1 cellular context compared by ENCODE assay signal in the genomic region with DNA sequence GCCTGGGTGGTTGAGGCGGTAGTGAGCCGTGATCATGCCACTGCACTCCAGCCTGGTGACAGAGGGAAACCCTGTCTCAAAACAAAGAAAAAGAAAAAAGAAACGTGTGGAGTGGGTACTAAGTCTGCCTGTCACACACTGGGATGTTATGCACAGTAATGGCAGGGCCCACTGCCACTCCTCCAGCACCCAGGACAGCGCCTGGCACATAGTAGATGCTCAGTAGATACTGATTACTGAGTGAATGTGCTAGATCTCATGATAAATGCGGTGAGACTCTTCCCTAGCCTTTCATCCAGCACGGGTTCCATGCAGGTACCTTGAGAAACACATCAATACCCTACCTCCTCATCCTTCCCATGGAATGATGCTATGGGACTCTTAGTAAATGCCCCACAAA.
TF ChIP-seq lines count a peak whose summit lies in the region.

No MANE protein-coding gene starts in this region.

TF ChIP-seq in IMR-90, 13 proteins besides CTCF, POLR2A, EP300 and RAD21:
- TF ChIP-seq MAZ (IDR thresholded peaks at IDR 0.05; ENCODE audit: borderline replicate concordance, low read depth, low read length) (no peak), CHD1 (IDR thresholded peaks at IDR 0.05; ENCODE audit: low read depth, low read length) (no peak), FOS (IDR thresholded peaks at IDR 0.05; ENCODE audit: low read depth, low read length) (no peak), NFE2L2 (IDR thresholded peaks at IDR 0.05; ENCODE audit: low read depth, low read length) (no peak), BHLHE40 (IDR thresholded peaks at IDR 0.05; ENCODE audit: low read depth, low read length) (no peak), RCOR1 (IDR thresholded peaks at IDR 0.05; ENCODE audit: insufficient replicate concordance, low read length) (no peak), SMC3 (IDR thresholded peaks at IDR 0.05; ENCODE audit: low read depth, low read length) (no peak), MXI1 (IDR thresholded peaks at IDR 0.05; ENCODE audit: borderline replicate concordance, low read depth, low read length) (no peak), CEBPB (IDR thresholded peaks at IDR 0.05; ENCODE audit: low read depth, low read length) (no peak), RFX5 (IDR thresholded peaks at IDR 0.05; ENCODE audit: low read depth, low read length) (no peak), MAFK (IDR thresholded peaks at IDR 0.05; ENCODE audit: low read depth, low read length) (no peak)
- TF ChIP-seq, protein P1, sequence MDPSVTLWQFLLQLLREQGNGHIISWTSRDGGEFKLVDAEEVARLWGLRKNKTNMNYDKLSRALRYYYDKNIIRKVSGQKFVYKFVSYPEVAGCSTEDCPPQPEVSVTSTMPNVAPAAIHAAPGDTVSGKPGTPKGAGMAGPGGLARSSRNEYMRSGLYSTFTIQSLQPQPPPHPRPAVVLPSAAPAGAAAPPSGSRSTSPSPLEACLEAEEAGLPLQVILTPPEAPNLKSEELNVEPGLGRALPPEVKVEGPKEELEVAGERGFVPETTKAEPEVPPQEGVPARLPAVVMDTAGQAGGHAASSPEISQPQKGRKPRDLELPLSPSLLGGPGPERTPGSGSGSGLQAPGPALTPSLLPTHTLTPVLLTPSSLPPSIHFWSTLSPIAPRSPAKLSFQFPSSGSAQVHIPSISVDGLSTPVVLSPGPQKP (IDR thresholded peaks at IDR 0.05; ENCODE audit: borderline replicate concordance, low read depth, low read length) = no peak
- TF ChIP-seq, protein P2, sequence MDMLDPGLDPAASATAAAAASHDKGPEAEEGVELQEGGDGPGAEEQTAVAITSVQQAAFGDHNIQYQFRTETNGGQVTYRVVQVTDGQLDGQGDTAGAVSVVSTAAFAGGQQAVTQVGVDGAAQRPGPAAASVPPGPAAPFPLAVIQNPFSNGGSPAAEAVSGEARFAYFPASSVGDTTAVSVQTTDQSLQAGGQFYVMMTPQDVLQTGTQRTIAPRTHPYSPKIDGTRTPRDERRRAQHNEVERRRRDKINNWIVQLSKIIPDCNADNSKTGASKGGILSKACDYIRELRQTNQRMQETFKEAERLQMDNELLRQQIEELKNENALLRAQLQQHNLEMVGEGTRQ (IDR thresholded peaks at IDR 0.05; ENCODE audit: low read depth, low read length) = no peak
